In the genomic region with DNA sequence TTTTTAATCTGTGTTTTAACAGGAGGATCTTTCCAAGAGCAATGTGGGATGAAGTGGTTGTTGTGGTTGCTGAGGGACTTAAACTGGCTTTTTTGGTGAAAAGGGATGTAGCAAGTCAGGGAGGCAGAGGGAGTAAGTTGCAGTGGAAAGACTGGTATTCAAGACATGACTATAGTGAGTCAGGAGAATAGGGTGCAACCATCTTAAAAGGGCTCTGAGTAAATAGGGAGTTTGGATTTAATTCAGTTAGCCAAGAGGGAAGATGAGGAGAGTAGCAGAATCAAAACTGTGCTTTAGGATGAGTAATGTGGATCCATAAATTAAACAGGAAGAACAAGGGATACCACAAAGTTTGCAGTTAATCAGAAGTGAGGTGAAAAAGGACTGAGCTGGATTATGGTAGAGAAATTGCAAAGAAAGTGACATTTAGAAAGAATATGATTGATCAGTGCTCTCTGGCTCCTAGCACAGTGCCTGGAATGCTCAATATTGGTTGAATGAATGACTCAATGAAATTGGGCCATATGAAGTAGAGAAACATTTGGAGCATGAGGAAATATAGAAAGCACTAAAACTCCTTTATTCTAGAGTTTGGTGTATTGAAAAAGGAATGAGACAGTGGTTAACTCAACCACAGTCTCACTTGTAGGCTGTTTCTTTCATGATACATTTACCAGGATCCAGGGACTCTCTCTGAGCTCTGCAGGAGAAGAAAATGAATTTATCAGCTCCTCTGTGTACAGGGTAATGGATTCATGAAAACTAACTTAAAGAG, we compare ENCODE assay signal across 27 cellular contexts. TPM values are rescaled to one million over a fixed set of nuclear protein-coding genes. Genes with fewer than 3 reads are reported as not detected.
DNase-seq lines count a peak whose midpoint lies in the region; ATAC-seq and TF ChIP-seq lines count a peak whose summit lies in the region.
"Had no signal": no experiment of that assay in that cellular context is flagged by ENCODE, and none has a peak within 500 bp of the region (broad histone marks: within the 10 kb centered on the region; RNA-seq: fewer than 3 reads in every experiment).

No MANE protein-coding gene starts in this region.

- H4K91ac ChIP-seq in IMR-90 (ENCODE audit: insufficient read depth, low read depth, low read length): no peak overlapping the region

- H3K4me3 ChIP-seq in IMR-90 (ENCODE audit: insufficient read depth, low read depth, low read length) (no peak overlapping the region), fibroblast of lung (replicated peaks in 1 of 4; ENCODE audit: control extremely low read depth in 1 of 4, insufficient read depth in 1 of 4, low read depth in 3 of 4, low read length in 4 of 4) (no peak overlapping the region), parathyroid adenoma (ENCODE audit: low read depth, low read length) (no peak overlapping the region)
- H3K4me3 ChIP-seq: neural progenitor cell, upper lobe of right lung had no signal

- TF ChIP-seq CTCF in IMR-90 (conservative IDR thresholded peaks at IDR 0.05; ENCODE audit: low read depth, low read length): no peak
- no peak for TF ChIP-seq CTCF in fibroblast of lung (conservative IDR thresholded peaks at IDR 0.05 in 1 of 2, IDR thresholded peaks at IDR 0.05 in 1 of 2; ENCODE audit: low read depth in 1 of 2, low read length in 2 of 2)
- no peak for TF ChIP-seq CTCF in parathyroid adenoma (IDR thresholded peaks at IDR 0.05)
- TF ChIP-seq CTCF in GM10248 (IDR thresholded peaks at IDR 0.05; ENCODE audit: control extremely low read depth, extremely low read depth, low read depth, missing control alignments): no peak

- no peaks in the 10 kb centered on the region for H3K79me2 ChIP-seq in fibroblast of lung (ENCODE audit: control insufficient read depth, insufficient read depth, low read length)
- no peaks in the 10 kb centered on the region for H3K79me2 ChIP-seq in parathyroid adenoma

- no peak overlapping the region for H4K5ac ChIP-seq in IMR-90 (ENCODE audit: low read depth, low read length)

- H3K4me1 ChIP-seq in IMR-90 (ENCODE audit: control insufficient read depth, insufficient read depth, low read length): peaks cover 3% of the 10 kb centered on the region; the same call in 1 of the 2 replicates
- no peaks in the 10 kb centered on the region for H3K4me1 ChIP-seq in fibroblast of lung (ENCODE audit: control insufficient read depth, extremely low read depth, insufficient read depth, low read length)
- H3K4me1 ChIP-seq in parathyroid adenoma: peaks cover 7% of the 10 kb centered on the region
- H3K4me1 ChIP-seq: upper lobe of right lung had no signal

- in situ Hi-C loops in IMR-90 (cut with MboI; ENCODE audit: low sequenced_read_pairs): no loop called here

- no peak overlapping the region for H3K18ac ChIP-seq in IMR-90 (ENCODE audit: low read depth, low read length)

- H3K9me3 ChIP-seq in IMR-90 (ENCODE audit: control insufficient read depth, insufficient read depth, low read length) (no peaks in the 10 kb centered on the region), fibroblast of lung (ENCODE audit: control insufficient read depth, insufficient read depth, low read depth, low read length) (no peaks in the 10 kb centered on the region), parathyroid adenoma (ENCODE audit: control insufficient read depth, low read length) (no peaks in the 10 kb centered on the region)
- H3K9me3 ChIP-seq: upper lobe of right lung had no signal

- H2BK5ac ChIP-seq in IMR-90 (ENCODE audit: low read depth, low read length, poor library complexity, severe bottlenecking): peak overlapping the region; percentile 24

- H3K27me3 ChIP-seq in IMR-90 (ENCODE audit: control insufficient read depth, insufficient read depth, low read length): no peaks in the 10 kb centered on the region
- H3K27me3 ChIP-seq in fibroblast of lung (ENCODE audit: control insufficient read depth, insufficient read depth, low read length): no peaks in the 10 kb centered on the region
- H3K27me3 ChIP-seq in parathyroid adenoma (ENCODE audit: control insufficient read depth, insufficient read depth, low read length): no peaks in the 10 kb centered on the region
- H3K27me3 ChIP-seq: upper lobe of right lung had no signal

- no peak overlapping the region for H3K23ac ChIP-seq in IMR-90 (ENCODE audit: low read depth, low read length)

- TF ChIP-seq RAD21 in IMR-90 (IDR thresholded peaks at IDR 0.05; ENCODE audit: low read length): no peak

- H3K4ac ChIP-seq in IMR-90 (ENCODE audit: low read depth, low read length): no peak overlapping the region

- H3K36me3 ChIP-seq in IMR-90 (ENCODE audit: control insufficient read depth, insufficient read depth, low read length): no peaks in the 10 kb centered on the region
- no peaks in the 10 kb centered on the region for H3K36me3 ChIP-seq in fibroblast of lung (ENCODE audit: control insufficient read depth, insufficient read depth, low read length)
- no peaks in the 10 kb centered on the region for H3K36me3 ChIP-seq in parathyroid adenoma (ENCODE audit: control insufficient read depth, insufficient read depth, low read length)
- H3K36me3 ChIP-seq: neural progenitor cell, upper lobe of right lung had no signal

- H3K79me1 ChIP-seq in IMR-90 (ENCODE audit: low read depth in 1 of 2, low read length in 2 of 2): no peaks in the 10 kb centered on the region

- dilution Hi-C loops in IMR-90 (cut with HindIII; ENCODE audit: low sequenced_read_pairs, unreplicated experiment): no loop called here

- no peak overlapping the region for H2BK15ac ChIP-seq in IMR-90 (ENCODE audit: low read depth, low read length)

- no peak overlapping the region for H2BK20ac ChIP-seq in IMR-90 (ENCODE audit: low read depth, low read length)

- no peak overlapping the region for H2AFZ ChIP-seq in IMR-90 (replicated peaks; ENCODE audit: low read length, poor library complexity)
- no peak overlapping the region for H2AFZ ChIP-seq in fibroblast of lung (ENCODE audit: low read length)
- peak overlapping the region; percentile 39 for H2AFZ ChIP-seq in parathyroid adenoma
- H2AFZ ChIP-seq: neural progenitor cell had no signal

- H3K56ac ChIP-seq in IMR-90 (ENCODE audit: extremely low read depth, insufficient read depth, low read length): no peak overlapping the region

- no peak overlapping the region for H3K27ac ChIP-seq in IMR-90 (ENCODE audit: insufficient read depth, low read length)
- no peak overlapping the region for H3K27ac ChIP-seq in fibroblast of lung (ENCODE audit: insufficient read depth, low read length)
- peak overlapping the region; percentile 49 for H3K27ac ChIP-seq in parathyroid adenoma
- H3K27ac ChIP-seq: neural progenitor cell, upper lobe of right lung had no signal

- H3K4me2 ChIP-seq in IMR-90 (ENCODE audit: low read depth, low read length) (peak overlapping the region; percentile 24; the same call in 1 of the 2 replicates), fibroblast of lung (ENCODE audit: extremely low read depth, insufficient read depth, low read length) (peak overlapping the region; percentile 27), parathyroid adenoma (ENCODE audit: low read length) (no peak overlapping the region)
- H3K4me2 ChIP-seq: neural progenitor cell had no signal

- peak; percentile 30 for ATAC-seq in IMR-90 (ENCODE audit: low read depth)
- ATAC-seq: activated CD4-positive, CD25-positive, alpha-beta regulatory T cell treated with anti-CD3 and anti-CD28 coated beads, Interleukin-2, amount 50 U/mL, for 24 hours; sciatic nerve; stimulated activated naive B cell treated with anti-CD40 and anti-IgM and Interleukin-4, amounts not matched to agents 10 μg/mL and 1 μg/mL and 100 μg/mL, for 72 hours; T-cell; upper lobe of right lung had no signal

- no peaks in the 10 kb centered on the region for H4K20me1 ChIP-seq in IMR-90 (ENCODE audit: insufficient read depth, low read length)
- H4K20me1 ChIP-seq in fibroblast of lung (ENCODE audit: control insufficient read depth, extremely low read depth, insufficient read depth, low read length): no peaks in the 10 kb centered on the region

- intact Hi-C loops in IMR-90 (cut with micrococcal nuclease): no loop called here

- CTCF ChIA-PET in IMR-90 (lab: Yijun Ruan, JAX) (interaction anchor here (0.6 kb wide), 1 partner anchor 210 kb away, joined by 3 read pairs; no protein-coding TSS in a partner anchor), GM10248 (lab: Yijun Ruan, JAX) (interaction anchor here (1.0 kb wide), 1 partner anchor 28 kb away, joined by 3 read pairs; no protein-coding TSS in a partner anchor)

- no peak overlapping the region; a peak in 1 of 4 replicates for H4K8ac ChIP-seq in IMR-90 (ENCODE audit: low read depth in 2 of 2, low read length in 2 of 2)

- H2BK120ac ChIP-seq in IMR-90 (ENCODE audit: low read depth, low read length): no peak overlapping the region

- no peak overlapping the region; the same call in 1 of the 2 replicates for H3K14ac ChIP-seq in IMR-90 (replicated peaks; ENCODE audit: low read depth, low read length)

- POLR2A ChIA-PET in IMR-90 (lab: Charles Lee; ENCODE audit: unreplicated experiment): no interaction called here
- POLR2A ChIA-PET in GM10248 (lab: Yijun Ruan, JAX): no interaction called here

- H3K9me1 ChIP-seq in IMR-90 (ENCODE audit: insufficient read depth, low read length): 0 out of 2 replicates have a peak, but pooled peaks cover 2% of the 10 kb centered on the region

- H2AK9ac ChIP-seq in IMR-90 (replicated peaks; ENCODE audit: low read depth, low read length, poor library complexity): no peak overlapping the region

- no TSS peak for BruUV-seq in IMR-90 (replicated peaks; lab: Mats Ljungman, UMichigan)

- H3K9ac ChIP-seq in IMR-90 (ENCODE audit: low read depth, low read length) (no peak overlapping the region), fibroblast of lung (ENCODE audit: insufficient read depth, low read length) (no peak overlapping the region), parathyroid adenoma (no peak overlapping the region)
- H3K9ac ChIP-seq: neural progenitor cell had no signal

- H2AK5ac ChIP-seq in IMR-90 (ENCODE audit: low read depth, low read length): no peak overlapping the region

- DNase-seq in GM03348 (ENCODE audit: low spot score) (peak; percentile 13), IMR-90 (peak; percentile 59), fibroblast of lung (ENCODE audit: low read depth in 2 of 2) (peak in 1 of 2 donors; percentile 55), GM10248 (ENCODE audit: extremely low spot score) (no peak)
- DNase-seq in NK-92 treated with Interleukin-12 subunit alpha and Interleukin-12 subunit beta, amount 100 ng/mL, for 24 hours (lab: John Stamatoyannopoulos, UW): no peak
- no peak for DNase-seq in activated CD4-positive, alpha-beta T cell treated with anti-CD3 and anti-CD28 coated beads for 1 hour
- DNase-seq: activated CD4-positive, alpha-beta memory T cell treated with anti-CD3 and anti-CD28 coated beads for 36 hours; activated CD8-positive, alpha-beta memory T cell treated with anti-CD3 and anti-CD28 coated beads, Interleukin-2, amount 50 U/mL, for 4 hours; amygdala; CD4-positive, CD25-positive, alpha-beta regulatory T cell; dermis blood vessel endothelial cell; DND-41; KG1; kidney glomerular epithelial cell; NCI-H1417 treated with DMSO at 0.1 percent for 48 hours; NCI-H2081; NCI-H2227 treated with DMSO at 0.1 percent for 48 hours; NCI-H69; RPMI8226; stimulated activated CD4-positive, alpha-beta T cell treated with anti-CD3 and anti-CD28 coated beads, Interleukin-4, amount 100 ng/mL, for 24 hours; stimulated activated naive B cell treated with anti-CD40 and anti-IgM and Interleukin-4, amounts not matched to agents 10 μg/mL and 1 μg/mL and 100 μg/mL, for 72 hours; T-cell; upper lobe of right lung had no signal

- TF ChIP-seq POLR2A in IMR-90 (IDR thresholded peaks at IDR 0.05; ENCODE audit: low read depth, low read length): no peak

RNA-seq across cellular contexts. Expression of a gene that starts 5.1 kb away (rescaled TPM):
- total RNA-seq in IMR-90 (2012; rRNA removed) (10.6 and 15.6 TPM in 2 replicates), fibroblast of lung (4.9 and 5.6 TPM in 2 replicates)
- polyA plus RNA-seq in IMR-90 (2012; rRNA removed) (11.5 and 11.6 TPM in 2 replicates), fibroblast of lung (9.1 and 29.7 TPM in 2 replicates)
- polyA plus RNA-seq in IMR-90 (2012; cell fraction: cytosol; rRNA removed): 6.1 and 11.4 TPM in 2 replicates
- 2.4 and 4.9 TPM in 2 replicates for polyA plus RNA-seq in IMR-90 (2012; cell fraction: nucleus; rRNA removed; ENCODE audit: low replicate concordance)
- polyA plus RNA-seq in fibroblast of lung (2012): 6.2 and 14.8 TPM in 2 replicates
- polyA minus RNA-seq in fibroblast of lung (ENCODE audit: low replicate concordance): 6.3 TPM in 1 of 2 replicates, not detected in the other

RNA-seq across cellular contexts. Expression of a gene that starts 5.2 kb away (rescaled TPM):
- total RNA-seq in IMR-90 (2012; rRNA removed) (3.2 and 5.0 TPM in 2 replicates), fibroblast of lung (2.6 and 4.0 TPM in 2 replicates)
- polyA plus RNA-seq in IMR-90 (2012; rRNA removed) (2.5 and 3.0 TPM in 2 replicates), fibroblast of lung (2.6 and 3.0 TPM in 2 replicates)
- 1.1 and 2.1 TPM in 2 replicates for polyA plus RNA-seq in IMR-90 (2012; cell fraction: cytosol; rRNA removed)
- polyA plus RNA-seq in IMR-90 (2012; cell fraction: nucleus; rRNA removed; ENCODE audit: low replicate concordance): 1.8 and 2.4 TPM in 2 replicates
- polyA plus RNA-seq in fibroblast of lung (2012): 2.7 and 3.2 TPM in 2 replicates
- 0.67 and 1.0 TPM in 2 replicates for polyA minus RNA-seq in fibroblast of lung (ENCODE audit: low replicate concordance)

RNA-seq across cellular contexts. Expression of a gene that starts 49.6 kb away (rescaled TPM):
- total RNA-seq in IMR-90 (2012; rRNA removed) (21.1 and 35.6 TPM in 2 replicates), fibroblast of lung (14.9 and 17.0 TPM in 2 replicates)
- polyA plus RNA-seq in IMR-90 (2012; rRNA removed) (7.7 and 10.2 TPM in 2 replicates), fibroblast of lung (22.3 and 30.0 TPM in 2 replicates)
- polyA plus RNA-seq in IMR-90 (2012; cell fraction: cytosol; rRNA removed): 0.74 and 1.7 TPM in 2 replicates
- 1.5 and 7.4 TPM in 2 replicates for polyA plus RNA-seq in IMR-90 (2012; cell fraction: nucleus; rRNA removed; ENCODE audit: low replicate concordance)
- polyA plus RNA-seq in fibroblast of lung (2012): 12.9 and 19.5 TPM in 2 replicates
- polyA minus RNA-seq in fibroblast of lung (ENCODE audit: low replicate concordance): 0.37 and 5.3 TPM in 2 replicates

Comparison
In these comparisons a context has a peak if more than half of its experiments do, and no peak if none do; other contexts are left out.
1. DNase-seq: peak in GM03348 (single experiment) and IMR-90 (single experiment); none in NK-92 treated with Interleukin-12 subunit alpha and Interleukin-12 subunit beta, amount 100 ng/mL, for 24 hours (single experiment), GM10248 (single experiment) and activated CD4-positive, alpha-beta T cell treated with anti-CD3 and anti-CD28 coated beads for 1 hour (single experiment).